ENCODE assay signal across 9 cellular contexts in genomic region chr13:20192470-20193141, GRCh38. TPM values are rescaled to one million over a fixed set of nuclear protein-coding genes. Genes with fewer than 3 reads are reported as not detected.
A peak's percentile ranks its signal among the peaks of the same experiment; 100 is the strongest.
DNase-seq lines count a peak whose midpoint lies in the region; ATAC-seq and TF ChIP-seq lines count a peak whose summit lies in the region.
"Had no signal": no experiment of that assay in that cellular context is flagged by ENCODE, and none has a peak within 500 bp of the region (broad histone marks: within the 10 kb centered on the region; RNA-seq: fewer than 3 reads in every experiment).

Gene GJB2 (minus strand): TSS chr13:20192938. CDS start chr13:20189581, 3,357 bp downstream.

- H3K36me3 ChIP-seq in esophagus (ENCODE audit: control insufficient read depth in 2 of 2, insufficient read depth in 2 of 2, low read length in 1 of 2) = peaks cover 0 to 6% of the 10 kb centered on the region in 2 donors

- H3K27me3 ChIP-seq in esophagus (ENCODE audit: control insufficient read depth in 1 of 2, insufficient read depth in 2 of 2, low read length in 2 of 2) = peaks cover 0 to 2% of the 10 kb centered on the region in 2 donors

- TF ChIP-seq CTCF in neural crest cell (conservative IDR thresholded peaks at IDR 0.05) = no peak

- H3K4me3 Mint-ChIP-seq in neural crest cell = peak within 1 kb of the TSS; percentile 82

- H3K9me3 Mint-ChIP-seq in neural crest cell = no peaks in the 10 kb centered on the region

- H3K4me3 ChIP-seq in esophagus (ENCODE audit: low read depth in 1 of 2, low read length in 2 of 2) = peak within 1 kb of the TSS; percentile 60 to 66

- H3K36me3 Mint-ChIP-seq in neural crest cell (ENCODE audit: low read depth) = no peaks in the 10 kb centered on the region

- H3K4me1 ChIP-seq in esophagus (ENCODE audit: control insufficient read depth in 2 of 2, insufficient read depth in 2 of 2, low read length in 1 of 2) = peaks cover 0 to 2% of the 10 kb centered on the region in 2 donors

- no peak for ATAC-seq in GM19395 (IDR thresholded peaks at IDR 0.05; ENCODE audit: unreplicated experiment)
- no peak for ATAC-seq in HG02588 (IDR thresholded peaks at IDR 0.05; ENCODE audit: unreplicated experiment)

- WGBS in esophagus, 2 donors = 1% methylated on average over 71 to 91 of the region's 91 CpGs

- H3K27ac Mint-ChIP-seq in neural crest cell (ENCODE audit: unreplicated experiment) = no peak within 1 kb of the TSS

- H3K9me3 ChIP-seq in esophagus (ENCODE audit: control insufficient read depth in 2 of 2, insufficient read depth in 1 of 2, low read depth in 1 of 2, low read length in 1 of 2) = no peaks in the 10 kb centered on the region

- DNase-seq in COLO668 (lab: John Stamatoyannopoulos, UW; ENCODE audit: unreplicated experiment) (peak; percentile 51), NCI-H69 (lab: John Stamatoyannopoulos, UW) (peak; percentile 7), neural crest cell (ENCODE audit: low read depth, low spot score) (no peak), NCI-H1436 (lab: John Stamatoyannopoulos, UW) (no peak), NCI-H446 treated with DMSO at 0.1 percent for 48 hours (lab: John Stamatoyannopoulos, UW) (no peak)

- H3K4me1 Mint-ChIP-seq in neural crest cell = peaks cover 9% of the 10 kb centered on the region

- peak within 1 kb of the TSS; percentile 81 to 87 for H3K27ac ChIP-seq in esophagus (ENCODE audit: low read depth in 2 of 2, low read length in 1 of 2)

- H3K27me3 Mint-ChIP-seq in neural crest cell (ENCODE audit: low read depth) = peaks cover 90% of the 10 kb centered on the region

RNA-seq across cellular contexts. Expression of gene GJB2, which starts in this region (rescaled TPM):
- 100 to 1,000 TPM; 859 to 986 TPM for polyA plus RNA-seq in esophagus
- total RNA-seq in neural crest cell = not detected in 2 replicates
- total RNA-seq: lung microvascular endothelial cell had no signal

Comparison
In these comparisons a context has a peak if more than half of its experiments do, and no peak if none do; other contexts are left out.
1. DNase-seq: peak in COLO668 (single experiment) and NCI-H69 (single experiment); none in neural crest cell (single experiment), NCI-H1436 (single experiment) and NCI-H446 treated with DMSO at 0.1 percent for 48 hours (single experiment).